9 cellular contexts compared by ENCODE assay signal in genomic region chr9:134136997-134137302, GRCh38. TPM values are rescaled to one million over a fixed set of nuclear protein-coding genes. Genes with fewer than 3 reads are reported as not detected.
DNase-seq lines count a peak whose midpoint lies in the region; ATAC-seq and TF ChIP-seq lines count a peak whose summit lies in the region.
"Had no signal": no experiment of that assay in that cellular context is flagged by ENCODE, and none has a peak within 500 bp of the region (broad histone marks: within the 10 kb centered on the region; RNA-seq: fewer than 3 reads in every experiment).

No MANE protein-coding gene starts in this region.

- CTCF ChIA-PET in activated CD8-positive, alpha-beta T cell treated with anti-CD3 and anti-CD28 coated beads, Interleukin-2, amount 10 ng/mL, durations not matched to agents 7 days and 5 days (lab: Charles Lee) = no interaction called here

- H3K9me3 Mint-ChIP-seq in T-helper 1 cell treated with Interleukin-12 subunit alpha and Interleukin-12 subunit beta and Interleukin-4 antibody, amounts not matched to agents 30 μg/mL and 1 μg/mL, for 36 hours = no peaks in the 10 kb centered on the region
- H3K9me3 Mint-ChIP-seq in activated CD8-positive, alpha-beta T cell treated with anti-CD3 and anti-CD28 coated beads, Interleukin-2, amount 10 ng/mL, durations not matched to agents 7 days and 5 days (ENCODE audit: insufficient read depth) = no peaks in the 10 kb centered on the region

- no peak for TF ChIP-seq EP300 in stomach (IDR thresholded peaks at IDR 0.05)

- peak overlapping the region in 3 of 5 donors; percentile 71 to 98 (median 92) for H3K27ac ChIP-seq in stomach

- no peak for ATAC-seq in activated CD8-positive, alpha-beta T cell treated with anti-CD3 and anti-CD28 coated beads, Interleukin-2, amount 10 ng/mL, durations not matched to agents 7 days and 5 days
- ATAC-seq in GM19328 (IDR thresholded peaks at IDR 0.05; ENCODE audit: unreplicated experiment) = no peak

- H3K4me1 Mint-ChIP-seq in T-helper 1 cell treated with Interleukin-12 subunit alpha and Interleukin-12 subunit beta and Interleukin-4 antibody, amounts not matched to agents 30 μg/mL and 1 μg/mL, for 36 hours (ENCODE audit: low read depth) = peaks cover 31% of the 10 kb centered on the region
- H3K4me1 Mint-ChIP-seq in activated CD8-positive, alpha-beta T cell treated with anti-CD3 and anti-CD28 coated beads, Interleukin-2, amount 10 ng/mL, durations not matched to agents 7 days and 5 days (ENCODE audit: low read depth) = peaks cover 31% of the 10 kb centered on the region

- H3K27ac Mint-ChIP-seq in T-helper 1 cell treated with Interleukin-12 subunit alpha and Interleukin-12 subunit beta and Interleukin-4 antibody, amounts not matched to agents 30 μg/mL and 1 μg/mL, for 36 hours = peak overlapping the region; percentile 89
- peak overlapping the region; percentile 92 for H3K27ac Mint-ChIP-seq in activated CD8-positive, alpha-beta T cell treated with anti-CD3 and anti-CD28 coated beads, Interleukin-2, amount 10 ng/mL, durations not matched to agents 7 days and 5 days

- peaks cover 21% of the 10 kb centered on the region for H3K36me3 Mint-ChIP-seq in T-helper 1 cell treated with Interleukin-12 subunit alpha and Interleukin-12 subunit beta and Interleukin-4 antibody, amounts not matched to agents 30 μg/mL and 1 μg/mL, for 36 hours (ENCODE audit: low read depth)
- peaks cover 33% of the 10 kb centered on the region for H3K36me3 Mint-ChIP-seq in activated CD8-positive, alpha-beta T cell treated with anti-CD3 and anti-CD28 coated beads, Interleukin-2, amount 10 ng/mL, durations not matched to agents 7 days and 5 days (ENCODE audit: low read depth)

- H3K27me3 ChIP-seq in stomach = no peaks in the 10 kb centered on the region

- 22 to 47% (median 30%) methylated on average over 3 to 7 of the region's 7 CpGs for WGBS in stomach, 5 donors

- POLR2A ChIA-PET in activated CD8-positive, alpha-beta T cell treated with anti-CD3 and anti-CD28 coated beads, Interleukin-2, amount 10 ng/mL, durations not matched to agents 7 days and 5 days (lab: Charles Lee) = interaction anchor here (1.7 kb wide), 1 partner anchor 71 kb away, joined by 8 read pairs; no protein-coding TSS in a partner anchor

- H3K4me3 ChIP-seq in iPS-18c (ENCODE audit: insufficient read depth, low read depth, low read length) (peak overlapping the region; percentile 74), stomach (peak overlapping the region; percentile 85 to 99 (median 96))

- TF ChIP-seq POLR2A in stomach (IDR thresholded peaks at IDR 0.05) = no peak

- H3K4me1 ChIP-seq in stomach = peaks cover 40 to 56% (median 51%) of the 10 kb centered on the region in 4 donors

- H3K9me3 ChIP-seq in iPS-18c (ENCODE audit: control insufficient read depth, insufficient read depth, low read length) (peaks cover 3% of the 10 kb centered on the region), stomach (no peaks in the 10 kb centered on the region)

- in situ Hi-C loops in GM13976 (cut with MboI; ENCODE audit: low sequenced_read_pairs, unreplicated experiment) = no loop called here

- no peak for DNase-seq in T-helper 1 cell
- no peak for DNase-seq in activated CD8-positive, alpha-beta T cell treated with anti-CD3 and anti-CD28 coated beads, Interleukin-2, amount 10 ng/mL, durations not matched to agents 7 days and 5 days
- DNase-seq in stomach = no peak
- no peak for DNase-seq in GM13976 (ENCODE audit: low spot score)
- no peak for DNase-seq in NCI-H446 (lab: John Stamatoyannopoulos, UW)

- H3K27me3 Mint-ChIP-seq in T-helper 1 cell treated with Interleukin-12 subunit alpha and Interleukin-12 subunit beta and Interleukin-4 antibody, amounts not matched to agents 30 μg/mL and 1 μg/mL, for 36 hours (ENCODE audit: low read depth) = no peaks in the 10 kb centered on the region
- no peaks in the 10 kb centered on the region for H3K27me3 Mint-ChIP-seq in activated CD8-positive, alpha-beta T cell treated with anti-CD3 and anti-CD28 coated beads, Interleukin-2, amount 10 ng/mL, durations not matched to agents 7 days and 5 days (ENCODE audit: low read depth)

- H3K36me3 ChIP-seq in stomach = peaks cover 22 to 24% (median 24%) of the 10 kb centered on the region in 4 donors

- H3K4me3 Mint-ChIP-seq in T-helper 1 cell treated with Interleukin-12 subunit alpha and Interleukin-12 subunit beta and Interleukin-4 antibody, amounts not matched to agents 30 μg/mL and 1 μg/mL, for 36 hours = peak overlapping the region; percentile 93
- peak overlapping the region; percentile 98 for H3K4me3 Mint-ChIP-seq in activated CD8-positive, alpha-beta T cell treated with anti-CD3 and anti-CD28 coated beads, Interleukin-2, amount 10 ng/mL, durations not matched to agents 7 days and 5 days

- intact Hi-C loops in stomach (cut with DNase I; ENCODE audit: low total_unique reads) = no loop called here

- TF ChIP-seq CTCF in stomach (IDR thresholded peaks at IDR 0.05) = no peak
- no peak for TF ChIP-seq CTCF in GM13976 (IDR thresholded peaks at IDR 0.05; ENCODE audit: borderline replicate concordance, control extremely low read depth, extremely low read depth, insufficient read depth, missing control alignments)

RNA-seq across cellular contexts. Expression of gene WDR5, which starts 1.1 kb away (rescaled TPM):
- 10 to 100 TPM; 43.6 to 47.8 TPM for total RNA-seq in activated CD8-positive, alpha-beta T cell treated with anti-CD3 and anti-CD28 coated beads, Interleukin-2, amount 10 ng/mL, durations not matched to agents 7 days and 5 days
- 10 to 100 TPM in 3 of 5 donors, 1 to 10 TPM in 2; 2.3 to 20.0 (median 13.6) TPM for total RNA-seq in stomach
- 10 to 100 TPM; 12.4 to 22.3 (median 18.4) TPM for polyA plus RNA-seq in stomach

RNA-seq across cellular contexts. Expression of gene RNU6ATAC, which starts 27.4 kb away (rescaled TPM):
- 10 to 100 TPM; 13.7 to 50.1 TPM for total RNA-seq in activated CD8-positive, alpha-beta T cell treated with anti-CD3 and anti-CD28 coated beads, Interleukin-2, amount 10 ng/mL, durations not matched to agents 7 days and 5 days
- not detected for total RNA-seq in stomach
- not detected for polyA plus RNA-seq in stomach
- total RNA-seq: LHCN-M2 had no signal

Comparison
In these comparisons a context has a peak if more than half of its experiments do, and no peak if none do; other contexts are left out.
1. RNA of gene RNU6ATAC, which starts 27.4 kb away (total RNA-seq): 13.7 to 50.1 TPM in activated CD8-positive, alpha-beta T cell treated with anti-CD3 and anti-CD28 coated beads, Interleukin-2, amount 10 ng/mL, durations not matched to agents 7 days and 5 days; not detected in stomach; every median in the first group is over 10 times any median in the second.